In genomic region chr19:49129238-49129583, GRCh38 we compare ENCODE assay signal across 13 cellular contexts. TPM values are rescaled to one million over a fixed set of nuclear protein-coding genes. Genes with fewer than 3 reads are reported as not detected.
DNase-seq lines count a peak whose midpoint lies in the region; ATAC-seq, FAIRE-seq and TF ChIP-seq lines count a peak whose summit lies in the region.
"Had no signal": no experiment of that assay in that cellular context is flagged by ENCODE, and none has a peak within 500 bp of the region (broad histone marks: within the 10 kb centered on the region; RNA-seq: fewer than 3 reads in every experiment).

No MANE protein-coding gene starts in this region.

- DNase-seq in right cardiac atrium (peak in 2 of 3 donors; percentile 59 to 77), heart left ventricle (no peak), OCI-M2 (lab: John Stamatoyannopoulos, UW; ENCODE audit: unreplicated experiment) (peak; percentile 91), upper lobe of left lung (peak; percentile 28 to 83), HTR-8/SVneo (ENCODE audit: insufficient read length, low spot score) (no peak), Kasumi-1 (lab: John Stamatoyannopoulos, UW) (no peak)
- DNase-seq: activated CD4-positive, alpha-beta T cell treated with anti-CD3 and anti-CD28 coated beads, Interleukin-2, amount 10 ng/mL, durations not matched to agents 24 days and 14 days; activated naive CD4-positive, alpha-beta T cell treated with anti-CD3 and anti-CD28 coated beads, Interleukin-2, amount 10 ng/mL, durations not matched to agents 7 days and 5 days; NCI-H2171; stimulated activated CD8-positive, alpha-beta memory T cell treated with anti-CD3 and anti-CD28 coated beads, Interleukin-4, amount 100 ng/mL, for 48 hours had no signal

- no peak for TF ChIP-seq EP300 in upper lobe of left lung (IDR thresholded peaks at IDR 0.05)

- 65% methylated on average over 16 of the region's 16 CpGs for WGBS in right cardiac atrium
- WGBS in heart left ventricle, 4 donors = 40 to 66% (median 62%) methylated on average over 16 of the region's 16 CpGs
- WGBS in upper lobe of left lung, 2 donors = 35 to 75% methylated on average over 16 of the region's 16 CpGs

- peak overlapping the region; percentile 27 for H3K9ac ChIP-seq in iPS-15b (ENCODE audit: low read depth, low read length)

- H3K4me1 ChIP-seq in right cardiac atrium (ENCODE audit: control insufficient read depth, insufficient read depth, low read length) (peaks cover 2% of the 10 kb centered on the region), heart left ventricle (peaks cover 0 to 27% (median 19%) of the 10 kb centered on the region in 12 donors), iPS-15b (ENCODE audit: control insufficient read depth, insufficient read depth, low read length) (peaks cover 10% of the 10 kb centered on the region), upper lobe of left lung (peaks cover 18 to 35% (median 27%) of the 10 kb centered on the region in 4 donors)

- H3K9me3 ChIP-seq in right cardiac atrium (ENCODE audit: control insufficient read depth, low read length) (no peaks in the 10 kb centered on the region), heart left ventricle (no peaks in the 10 kb centered on the region), iPS-15b (ENCODE audit: control insufficient read depth, insufficient read depth, low read length) (no peaks in the 10 kb centered on the region), upper lobe of left lung (no peaks in the 10 kb centered on the region)

- TF ChIP-seq CTCF in heart left ventricle (IDR thresholded peaks at IDR 0.05) (no peak), upper lobe of left lung (IDR thresholded peaks at IDR 0.05) (no peak)

- intact Hi-C loops in right cardiac atrium (cut with DNase I) (no loop called here), heart left ventricle (cut with DNase I) (no loop called here)

- H3K4me3 ChIP-seq in right cardiac atrium (ENCODE audit: low read length) (no peak overlapping the region), heart left ventricle (no peak overlapping the region), iPS-15b (ENCODE audit: low read depth, low read length) (peak overlapping the region; percentile 85), upper lobe of left lung (no peak overlapping the region)

- TF ChIP-seq POLR2A in heart left ventricle (IDR thresholded peaks at IDR 0.05) = no peak
- TF ChIP-seq POLR2A in upper lobe of left lung (IDR thresholded peaks at IDR 0.05) = no peak

- no peak for FAIRE-seq in HTR-8/SVneo (lab: Jason Lieb, UNC)

- no peak overlapping the region for H3K27ac ChIP-seq in right cardiac atrium (ENCODE audit: low read length)
- H3K27ac ChIP-seq in heart left ventricle = no peak overlapping the region
- H3K27ac ChIP-seq in upper lobe of left lung = no peak overlapping the region

- ATAC-seq in right cardiac atrium = no peak
- ATAC-seq in heart left ventricle = no peak
- ATAC-seq in upper lobe of left lung (ENCODE audit: low FRiP score in 2 of 2) = no peak
- ATAC-seq in HG03571 (IDR thresholded peaks at IDR 0.05; ENCODE audit: unreplicated experiment) = no peak

- H3K27me3 ChIP-seq in right cardiac atrium (ENCODE audit: control insufficient read depth, insufficient read depth) (no peaks in the 10 kb centered on the region), heart left ventricle (no peaks in the 10 kb centered on the region), iPS-15b (ENCODE audit: control insufficient read depth, insufficient read depth, low read length) (no peaks in the 10 kb centered on the region), upper lobe of left lung (no peaks in the 10 kb centered on the region)

- no peaks in the 10 kb centered on the region for H3K36me3 ChIP-seq in heart left ventricle
- no peaks in the 10 kb centered on the region for H3K36me3 ChIP-seq in iPS-15b (ENCODE audit: control insufficient read depth, insufficient read depth, low read length)
- H3K36me3 ChIP-seq in upper lobe of left lung = no peaks in the 10 kb centered on the region

RNA-seq across cellular contexts. Expression of gene PPFIA3, which starts 9.9 kb away (rescaled TPM):
- total RNA-seq in right cardiac atrium = 10 to 100 TPM in 3 of 4 donors, 1 to 10 TPM in 1; 9.5 to 11.9 (median 10.9) TPM
- polyA plus RNA-seq in right cardiac atrium = 13.2 TPM
- total RNA-seq in heart left ventricle = 1 to 10 TPM; 2.7 to 7.7 (median 5.1) TPM
- polyA plus RNA-seq in heart left ventricle = 10 to 100 TPM in 1 of 2 donors, 1 to 10 TPM in 1; 7.4 to 12.8 TPM
- 10 to 100 TPM in 1 of 6 donors, 1 to 10 TPM in 5; 2.4 to 11.5 (median 5.9) TPM for total RNA-seq in upper lobe of left lung

RNA-seq across cellular contexts. Expression of gene C19orf73, which starts 10.3 kb away (rescaled TPM):
- total RNA-seq in right cardiac atrium = 1 to 10 TPM; 1.2 to 2.1 (median 1.7) TPM
- 3.3 TPM for polyA plus RNA-seq in right cardiac atrium
- 1 to 10 TPM in 6 of 9 donors, under 1 TPM in 3; 0.69 to 3.1 (median 1.3) TPM for total RNA-seq in heart left ventricle
- 1 to 10 TPM; 1.4 to 3.8 TPM for polyA plus RNA-seq in heart left ventricle
- 1 to 10 TPM in 4 of 6 donors, under 1 TPM in 1, not detected in 1; 0.89 to 7.9 (median 2.3) TPM for total RNA-seq in upper lobe of left lung

RNA-seq across cellular contexts. Expression of gene LIN7B, which starts 15.0 kb away (rescaled TPM):
- total RNA-seq in right cardiac atrium (10 to 100 TPM; 18.0 to 23.6 (median 19.7) TPM), heart left ventricle (10 to 100 TPM; 13.4 to 55.8 (median 22.6) TPM), upper lobe of left lung (10 to 100 TPM in 1 of 6 donors, 1 to 10 TPM in 5; 3.1 to 10.2 (median 7.6) TPM)
- polyA plus RNA-seq in right cardiac atrium (33.4 TPM), heart left ventricle (10 to 100 TPM; 12.6 to 40.5 TPM)

RNA-seq across cellular contexts. Expression of gene HRC, which starts 26.0 kb away (rescaled TPM):
- total RNA-seq in right cardiac atrium (100 to 1,000 TPM; 505 to 682 (median 577) TPM), heart left ventricle (1,000 to 10,000 TPM in 4 of 9 donors, 100 to 1,000 TPM in 5; 544 to 1,953 (median 875) TPM), upper lobe of left lung (1 to 10 TPM in 3 of 6 donors, under 1 TPM in 2, not detected in 1; 0.61 to 2.1 (median 1.2) TPM)
- polyA plus RNA-seq in right cardiac atrium (712 TPM), heart left ventricle (100 to 1,000 TPM; 267 to 867 TPM)
- total RNA-seq: activated CD4-positive, alpha-beta T cell treated with anti-CD3 and anti-CD28 coated beads, Interleukin-2, amount 10 ng/mL, durations not matched to agents 24 days and 14 days had no signal
- polyA plus RNA-seq: neural cell had no signal

RNA-seq across cellular contexts. Expression of gene TRPM4, which starts 28.4 kb away (rescaled TPM):
- total RNA-seq in right cardiac atrium = 10 to 100 TPM; 28.3 to 36.4 (median 33.6) TPM
- polyA plus RNA-seq in right cardiac atrium = 32.5 TPM
- 10 to 100 TPM; 19.3 to 34.5 (median 25.8) TPM for total RNA-seq in heart left ventricle
- polyA plus RNA-seq in heart left ventricle = 10 to 100 TPM; 16.8 to 45.3 TPM
- total RNA-seq in upper lobe of left lung = 100 to 1,000 TPM in 1 of 6 donors, 10 to 100 TPM in 5; 23.9 to 120 (median 49.3) TPM

Comparison
In these comparisons a context has a peak if more than half of its experiments do, and no peak if none do; other contexts are left out.
1. DNase-seq: peak in right cardiac atrium (2 of 3), OCI-M2 (single experiment) and upper lobe of left lung (2 of 2); none in heart left ventricle (0 of 5), HTR-8/SVneo (single experiment) and Kasumi-1 (0 of 2).